ENCODE assay signal across 24 cellular contexts in genomic region chr20:50314936-50315335, GRCh38.
"Had no signal": no experiment of that assay in that cellular context is flagged by ENCODE, and none has a peak within 500 bp of the region (broad histone marks: within the 10 kb centered on the region; RNA-seq: fewer than 3 reads in every experiment).

No MANE protein-coding gene starts in this region.

- H3K4me2 ChIP-seq: smooth muscle cell had no signal

- FAIRE-seq: keratinocyte had no signal

- H3K27me3 ChIP-seq: gastrocnemius medialis, right lobe of liver, suprapubic skin, transverse colon, upper lobe of right lung, uterus had no signal

- H3K36me3 ChIP-seq: gastrocnemius medialis, lower lobe of right lung, neutrophil, right lobe of liver, suprapubic skin, transverse colon, upper lobe of right lung, uterus had no signal

- H3K4me1 ChIP-seq: parathyroid adenoma had no signal

- H3K79me2 ChIP-seq: parathyroid adenoma had no signal

- ATAC-seq: esophagus mucosa; gastrocnemius medialis; lower lobe of right lung; naive thymus-derived CD8-positive, alpha-beta T cell; right lobe of liver; stimulated activated naive CD8-positive, alpha-beta T cell treated with anti-CD3 and anti-CD28 coated beads, Interleukin-15, amount 100 ng/mL, for 72 hours; upper lobe of right lung had no signal

- H3K9ac ChIP-seq: parathyroid adenoma had no signal

- H3K27ac ChIP-seq: epithelial cell of prostate, gastrocnemius medialis, lower lobe of right lung, neutrophil, parathyroid adenoma, right lobe of liver, suprapubic skin, upper lobe of right lung had no signal

- H3K4me3 ChIP-seq: gastrocnemius medialis, lower lobe of right lung, right lobe of liver, smooth muscle cell, suprapubic skin, transverse colon, upper lobe of right lung, uterus had no signal

- H3K9me3 ChIP-seq: gastrocnemius medialis, lower lobe of right lung, neutrophil, right lobe of liver, suprapubic skin, transverse colon, upper lobe of right lung, uterus had no signal

- H2AFZ ChIP-seq: parathyroid adenoma had no signal

- DNase-seq: effector CD8-positive, alpha-beta T cell; foreskin fibroblast; gastrocnemius medialis; head of caudate nucleus; left ventricle myocardium superior; lower lobe of right lung; naive thymus-derived CD8-positive, alpha-beta T cell; right lobe of liver; stimulated activated CD4-positive, alpha-beta T cell treated with anti-CD3 and anti-CD28 coated beads, Interleukin-12 subunit alpha, Interleukin-12 subunit beta, amount 100 ng/mL, for 4 hours; stimulated activated CD4-positive, alpha-beta T cell treated with anti-CD3 and anti-CD28 coated beads, Interleukin-1b, Interleukin-23, amount 100 ng/mL, for 48 hours; stimulated activated CD4-positive, alpha-beta T cell treated with anti-CD3 and anti-CD28 coated beads, Interleukin-4, amount 100 ng/mL, for 1 hour; stimulated activated CD8-positive, alpha-beta memory T cell treated with anti-CD3 and anti-CD28 coated beads, Interleukin-4, amount 100 ng/mL, for 48 hours; stimulated activated naive CD4-positive, alpha-beta T cell; stimulated activated naive CD8-positive, alpha-beta T cell treated with anti-CD3 and anti-CD28 coated beads, Interleukin-15, amount 100 ng/mL, for 72 hours; uterus had no signal
